Comparison of ENCODE assay signal across 27 cellular contexts in genomic region chr5:78903936-78904335, GRCh38.
DNase-seq lines count a peak whose midpoint lies in the region; ATAC-seq, FAIRE-seq and TF ChIP-seq lines count a peak whose summit lies in the region.
"Had no signal": no experiment of that assay in that cellular context is flagged by ENCODE, and none has a peak within 500 bp of the region (broad histone marks: within the 10 kb centered on the region; RNA-seq: fewer than 3 reads in every experiment).

No MANE protein-coding gene starts in this region.

- H2AFZ ChIP-seq in GM23248 (no peak overlapping the region), HepG2 (ENCODE audit: low read length) (no peak overlapping the region)
- H2AFZ ChIP-seq: parathyroid adenoma had no signal

- no peak for TF ChIP-seq RAD21 in HepG2 (CRISPR knock-in tag; IDR thresholded peaks at IDR 0.05)

- no peak overlapping the region for H3K9ac ChIP-seq in GM23248
- H3K9ac ChIP-seq in HepG2 (ENCODE audit: insufficient read depth, low read depth, low read length): no peak overlapping the region
- H3K9ac ChIP-seq: parathyroid adenoma had no signal

- H3K79me2 ChIP-seq in GM23248 (ENCODE audit: insufficient read depth) (no peaks in the 10 kb centered on the region), HepG2 (ENCODE audit: insufficient read depth, low read length) (no peaks in the 10 kb centered on the region)
- H3K79me2 ChIP-seq: parathyroid adenoma had no signal

- H3K4me2 ChIP-seq in GM23248 (ENCODE audit: unreplicated experiment) (no peak overlapping the region), HepG2 (ENCODE audit: low read depth, low read length) (no peak overlapping the region)

- CTCF ChIA-PET in HepG2 (lab: Yijun Ruan, JAX; ENCODE audit: low intra/inter-chr PET ratio, low total read pairs): no interaction called here

- H3K4me1 ChIP-seq in GM23248 (ENCODE audit: insufficient read depth): peaks cover 23% of the 10 kb centered on the region
- peaks cover 8% of the 10 kb centered on the region for H3K4me1 ChIP-seq in HepG2 (ENCODE audit: insufficient read depth, low read length)
- H3K4me1 ChIP-seq: colonic mucosa, parathyroid adenoma had no signal

- no peak for TF ChIP-seq POLR2A in HepG2 (IDR thresholded peaks at IDR 0.05; ENCODE audit: insufficient read depth in 1 of 2, low read depth in 2 of 2, low read length in 2 of 2)

- no peaks in the 10 kb centered on the region for H3K9me2 ChIP-seq in GM23248 (ENCODE audit: insufficient read depth)

- ATAC-seq in HG03432 (IDR thresholded peaks at IDR 0.05; ENCODE audit: unreplicated experiment) (no peak), HepG2 (no peak), Right ventricle myocardium inferior (no peak)
- no peak for ATAC-seq in naive thymus-derived CD8-positive, alpha-beta T cell
- ATAC-seq: activated T-cell treated with anti-CD3 and anti-CD28 coated beads, Interleukin-2, amount 50 U/mL, for 72 hours; HCT116 had no signal

- peaks cover 20 to 36% (median 27%) of the 10 kb centered on the region in 3 donors for H3K36me3 Mint-ChIP-seq in naive thymus-derived CD8-positive, alpha-beta T cell

- peaks cover 0 to 30% (median 2%) of the 10 kb centered on the region in 4 donors for H3K4me1 Mint-ChIP-seq in naive thymus-derived CD8-positive, alpha-beta T cell

- H3K9me3 ChIP-seq in GM23248 (ENCODE audit: low read depth): no peaks in the 10 kb centered on the region
- H3K9me3 ChIP-seq in HepG2 (ENCODE audit: low read length): no peaks in the 10 kb centered on the region
- H3K9me3 ChIP-seq: BE2C, colonic mucosa had no signal

- H3K4me3 Mint-ChIP-seq in naive thymus-derived CD8-positive, alpha-beta T cell: no peak overlapping the region
- H3K4me3 Mint-ChIP-seq: activated naive CD4-positive, alpha-beta T cell treated with anti-CD3 and anti-CD28 coated beads, Interleukin-2, amount 10 ng/mL, durations not matched to agents 7 days and 5 days; activated T-cell treated with anti-CD3 and anti-CD28 coated beads, Interleukin-2, amount 50 U/mL, for 72 hours; neural crest cell had no signal

- in situ Hi-C loops in GM23248 (cut with MboI): no loop called here
- in situ Hi-C loops in HepG2 (cut with HindIII; ENCODE audit: extremely low pct_ligation_motif_present, low pct_unique_long_range_greater_than_20kb): no loop called here

- DNase-seq in GM23248 (peak; percentile 63), RKO (ENCODE audit: low spot score) (peak; percentile 14), epithelial cell of esophagus (ENCODE audit: low read depth) (peak; percentile 27), lung microvascular endothelial cell (ENCODE audit: low read depth in 2 of 2) (peak; percentile 18 to 43), HepG2 (ENCODE audit: low spot score) (no peak), Right ventricle myocardium inferior (ENCODE audit: missing footprints) (no peak)
- DNase-seq in naive thymus-derived CD8-positive, alpha-beta T cell: no peak
- DNase-seq: activated CD4-positive, alpha-beta T cell treated with anti-CD3 and anti-CD28 coated beads, Interleukin-2, amount 50 U/mL, for 4 hours; activated CD4-positive, CD25-positive, alpha-beta regulatory T cell; activated naive CD4-positive, alpha-beta T cell treated with anti-CD3 and anti-CD28 coated beads, Interleukin-2, amount 10 ng/mL, durations not matched to agents 7 days and 5 days; activated T-cell treated with anti-CD3 and anti-CD28 coated beads, Interleukin-2, amount 50 U/mL, for 72 hours; amygdala; BE2C; colonic mucosa; esophagus squamous epithelium; GDM1; mammary epithelial cell; NCI-H1105; NCI-H1930; NCI-H524 treated with DMSO at 0.1 percent for 48 hours; NK-92 treated with Interleukin-12 subunit alpha and Interleukin-12 subunit beta, amount 100 ng/mL, for 24 hours; trophoblast cell had no signal

- no peaks in the 10 kb centered on the region for H4K20me1 ChIP-seq in GM23248 (ENCODE audit: insufficient read depth)
- H4K20me1 ChIP-seq in HepG2 (ENCODE audit: insufficient read depth, low read length): no peaks in the 10 kb centered on the region

- BruUV-seq in HepG2 (replicated peaks; lab: Mats Ljungman, UMichigan): no TSS peak

- intact Hi-C loops in HepG2 (cut with micrococcal nuclease; ENCODE audit: unreplicated experiment) (loop anchor here (5.0 kb wide), 1 partner anchor 118 kb away; no protein-coding TSS in a partner anchor), Right ventricle myocardium inferior (cut with DNase I) (no loop called here)

- TF ChIP-seq CTCF in epithelial cell of esophagus (IDR thresholded peaks at IDR 0.05; ENCODE audit: insufficient read depth, low read depth, low read length, missing control alignments) (no peak), HepG2 (CRISPR knock-in tag; IDR thresholded peaks at IDR 0.05) (no peak)

- TF ChIP-seq EP300 in HepG2 (IDR thresholded peaks at IDR 0.05; ENCODE audit: low read depth in 2 of 2, low read length in 2 of 2) (no peak), HepG2 (CRISPR knock-in tag; IDR thresholded peaks at IDR 0.05; ENCODE audit: borderline replicate concordance) (no peak)

- no peak overlapping the region for H3K27ac Mint-ChIP-seq in naive thymus-derived CD8-positive, alpha-beta T cell
- H3K27ac Mint-ChIP-seq: activated naive CD4-positive, alpha-beta T cell treated with anti-CD3 and anti-CD28 coated beads, Interleukin-2, amount 10 ng/mL, durations not matched to agents 7 days and 5 days; activated T-cell treated with anti-CD3 and anti-CD28 coated beads, Interleukin-2, amount 50 U/mL, for 72 hours had no signal

- H3K27me3 Mint-ChIP-seq in naive thymus-derived CD8-positive, alpha-beta T cell: no peaks in the 10 kb centered on the region
- H3K27me3 Mint-ChIP-seq: activated naive CD4-positive, alpha-beta T cell treated with anti-CD3 and anti-CD28 coated beads, Interleukin-2, amount 10 ng/mL, durations not matched to agents 7 days and 5 days had no signal

- peaks cover 33% of the 10 kb centered on the region for H3F3A ChIP-seq in GM23248 (ENCODE audit: insufficient read depth)

- FAIRE-seq in HepG2 (lab: Jason Lieb, UNC): no peak

- peaks cover 4 to 26% (median 17%) of the 10 kb centered on the region in 9 donors for H3K9me3 Mint-ChIP-seq in naive thymus-derived CD8-positive, alpha-beta T cell

- 15 to 35% methylated on average over 1 of the region's 1 CpG for WGBS in GM23248 (ENCODE audit: low coverage in 1 of 2, low lambda C conversion rate in 2 of 2, missing lambda C conversion rate in 2 of 2), 2 experiments
- WGBS in HepG2 (ENCODE audit: low lambda C conversion rate): 95% methylated on average over 1 of the region's 1 CpG

- no peak overlapping the region for H3K27ac ChIP-seq in GM23248
- H3K27ac ChIP-seq in HepG2 (ENCODE audit: extremely low read length, insufficient read depth, low read length): no peak overlapping the region
- H3K27ac ChIP-seq: colonic mucosa, esophagus squamous epithelium, parathyroid adenoma, right atrium auricular region had no signal

- H3K27me3 ChIP-seq in GM23248 (replicated peaks; ENCODE audit: insufficient read depth): no peaks in the 10 kb centered on the region
- no peaks in the 10 kb centered on the region for H3K27me3 ChIP-seq in HepG2 (ENCODE audit: control insufficient read depth in 1 of 2, insufficient read depth in 2 of 2, low read length in 2 of 2)
- H3K27me3 ChIP-seq: BE2C, colonic mucosa, esophagus squamous epithelium, right atrium auricular region had no signal

- H3K36me3 ChIP-seq in GM23248 (ENCODE audit: low read depth): no peaks in the 10 kb centered on the region
- peaks cover 7 to 28% of the 10 kb centered on the region in 2 experiments; a peak in 3 of 5 replicates for H3K36me3 ChIP-seq in HepG2 (replicated peaks in 1 of 2; ENCODE audit: control insufficient read depth in 1 of 2, insufficient read depth in 2 of 2, low read length in 2 of 2)
- H3K36me3 ChIP-seq: BE2C, colonic mucosa, esophagus squamous epithelium, right atrium auricular region had no signal

- POLR2A ChIA-PET in HepG2 (lab: Yijun Ruan, JAX): no interaction called here
- POLR2A ChIA-PET in naive thymus-derived CD8-positive, alpha-beta T cell (lab: Charles Lee): no interaction called here

- H3K4me3 ChIP-seq in GM23248: no peak overlapping the region
- no peak overlapping the region for H3K4me3 ChIP-seq in epithelial cell of esophagus (ENCODE audit: low read length)
- H3K4me3 ChIP-seq in HepG2 (replicated peaks in 1 of 3; ENCODE audit: insufficient read depth in 1 of 3, low read depth in 2 of 3, low read length in 3 of 3): no peak overlapping the region
- H3K4me3 ChIP-seq: colonic mucosa, esophagus squamous epithelium, right atrium auricular region had no signal

TF ChIP-seq in HepG2, 621 proteins besides CTCF, POLR2A, EP300 and RAD21 (continues in another document):
- TF ChIP-seq ZNF788 (CRISPR knock-in tag; IDR thresholded peaks at IDR 0.05; ENCODE audit: borderline replicate concordance) (no peak), PHF21A (CRISPR knock-in tag; IDR thresholded peaks at IDR 0.05) (no peak), SALL1 (CRISPR knock-in tag; IDR thresholded peaks at IDR 0.05) (no peak), ZNF335 (CRISPR knock-in tag; IDR thresholded peaks at IDR 0.05) (no peak), ZNF589 (CRISPR knock-in tag; conservative IDR thresholded peaks at IDR 0.05) (no peak), NCOA1 (CRISPR knock-in tag; IDR thresholded peaks at IDR 0.05) (no peak), ZNF564 (CRISPR knock-in tag; IDR thresholded peaks at IDR 0.05) (no peak), CREB3 (CRISPR knock-in tag; IDR thresholded peaks at IDR 0.05) (no peak)
- TF ChIP-seq, protein P1, sequence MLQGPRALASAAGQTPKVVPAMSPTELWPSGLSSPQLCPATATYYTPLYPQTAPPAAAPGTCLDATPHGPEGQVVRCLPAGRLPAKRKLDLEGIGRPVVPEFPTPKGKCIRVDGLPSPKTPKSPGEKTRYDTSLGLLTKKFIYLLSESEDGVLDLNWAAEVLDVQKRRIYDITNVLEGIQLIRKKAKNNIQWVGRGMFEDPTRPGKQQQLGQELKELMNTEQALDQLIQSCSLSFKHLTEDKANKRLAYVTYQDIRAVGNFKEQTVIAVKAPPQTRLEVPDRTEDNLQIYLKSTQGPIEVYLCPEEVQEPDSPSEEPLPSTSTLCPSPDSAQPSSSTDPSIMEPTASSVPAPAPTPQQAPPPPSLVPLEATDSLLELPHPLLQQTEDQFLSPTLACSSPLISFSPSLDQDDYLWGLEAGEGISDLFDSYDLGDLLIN (CRISPR knock-in tag; IDR thresholded peaks at IDR 0.05; ENCODE audit: borderline replicate concordance): no peak

Comparison
In these comparisons a context has a peak if more than half of its experiments do, and no peak if none do; other contexts are left out.
1. DNase-seq: peak in GM23248 (single experiment), RKO (single experiment), epithelial cell of esophagus (single experiment) and lung microvascular endothelial cell (2 of 2); none in HepG2 (single experiment), Right ventricle myocardium inferior (single experiment) and naive thymus-derived CD8-positive, alpha-beta T cell (0 of 10).